In the genomic region with DNA sequence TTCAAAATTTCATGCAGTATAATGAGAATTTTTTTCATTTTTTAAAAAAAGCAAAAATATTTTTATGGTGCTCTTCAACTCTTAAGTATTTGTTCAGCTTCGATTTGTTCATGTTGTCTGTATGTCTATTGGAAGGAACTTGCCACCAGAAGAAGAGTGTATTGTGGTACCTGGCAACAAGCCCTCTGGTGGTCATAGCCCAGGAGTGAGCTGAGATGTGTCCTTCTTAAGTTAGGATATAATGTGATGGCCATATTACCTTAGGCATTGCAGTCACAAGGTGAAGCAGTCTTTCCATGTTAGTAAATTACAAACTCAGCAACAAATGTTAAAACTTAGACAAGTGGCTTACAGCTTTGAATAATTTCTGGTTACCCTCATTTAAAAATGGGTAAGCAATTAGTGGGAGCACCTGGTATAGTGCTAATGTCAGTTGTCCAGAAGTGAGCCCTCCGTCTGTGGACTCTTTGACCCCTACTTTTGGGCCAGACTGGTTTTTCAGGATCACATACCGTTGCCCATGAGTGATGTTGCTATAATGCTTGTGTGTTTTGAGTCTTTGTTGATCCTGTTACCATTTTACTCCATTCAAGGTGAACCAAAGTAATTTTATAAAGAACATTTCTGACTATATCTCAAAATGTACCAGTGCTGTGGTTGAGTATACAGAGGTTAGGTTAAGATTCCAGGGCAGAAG, we compare ENCODE assay signal across 8 cellular contexts. TPM values are rescaled to one million over a fixed set of nuclear protein-coding genes. Genes with fewer than 3 reads are reported as not detected.
A peak's percentile ranks its signal among the peaks of the same experiment; 100 is the strongest.
DNase-seq lines count a peak whose midpoint lies in the region; ATAC-seq and TF ChIP-seq lines count a peak whose summit lies in the region.

No MANE protein-coding gene starts in this region.

- H4K20me1 ChIP-seq in Karpas-422 (ENCODE audit: insufficient read depth, low read depth, low read length) = no peaks in the 10 kb centered on the region

- H3K4me3 ChIP-seq in Karpas-422 (ENCODE audit: low read length) (no peak overlapping the region), fibroblast of the aortic adventitia (ENCODE audit: low read depth, low read length) (no peak overlapping the region)

- no peaks in the 10 kb centered on the region for H3K9me3 ChIP-seq in Karpas-422 (ENCODE audit: low read length)

- intact Hi-C loops in sciatic nerve (cut with DNase I) = no loop called here
- intact Hi-C loops in cardiac septum (cut with DNase I) = no loop called here

- DNase-seq in EH (ENCODE audit: low read depth) (peak; percentile 37), Karpas-422 (peak; percentile 49), fibroblast of the aortic adventitia (ENCODE audit: low read depth) (no peak), sciatic nerve (ENCODE audit: low spot score) (no peak), cardiac septum (ENCODE audit: low spot score) (no peak), caudate nucleus (lab: John Stamatoyannopoulos, UW) (no peak), GOT3 (lab: John Stamatoyannopoulos, UW) (no peak)

- peak; percentile 7 for TF ChIP-seq CTCF in fibroblast of the aortic adventitia (IDR thresholded peaks at IDR 0.05; ENCODE audit: insufficient read depth, low read length)

- no peak overlapping the region for H2AFZ ChIP-seq in Karpas-422 (ENCODE audit: low read length)

- no peak overlapping the region for H3K9ac ChIP-seq in Karpas-422 (ENCODE audit: low read length)

- H3K4me2 ChIP-seq in Karpas-422 (ENCODE audit: low read depth, low read length, poor library complexity, severe bottlenecking) = no peak overlapping the region

- H3K79me2 ChIP-seq in Karpas-422 (ENCODE audit: low read length) = no peaks in the 10 kb centered on the region

- H3K36me3 ChIP-seq in Karpas-422 (ENCODE audit: insufficient read depth, low read length) = no peaks in the 10 kb centered on the region

- ATAC-seq in GM19351 (IDR thresholded peaks at IDR 0.05; ENCODE audit: unreplicated experiment) (peak; percentile 94), sciatic nerve (no peak)

- H3K27ac ChIP-seq in Karpas-422 (ENCODE audit: low read length) (no peak overlapping the region), caudate nucleus (ENCODE audit: low read depth, low read length) (no peak overlapping the region)

- H3K4me1 ChIP-seq in Karpas-422 (ENCODE audit: low read length) = no peaks in the 10 kb centered on the region

- H3K9me2 ChIP-seq in Karpas-422 (replicated peaks; ENCODE audit: insufficient read depth, low read length) = no peaks in the 10 kb centered on the region

- H3K27me3 ChIP-seq in Karpas-422 (ENCODE audit: low read length) = no peaks in the 10 kb centered on the region

RNA-seq across cellular contexts. Expression of gene MYO1B, which starts 57.4 kb away (rescaled TPM):
- not detected in 2 replicates for total RNA-seq in Karpas-422 (2014; rRNA removed; shearing (Covaris generic); ENCODE audit: low replicate concordance)
- total RNA-seq in fibroblast of the aortic adventitia (ENCODE audit: low replicate concordance) = 75.3 and 103 TPM in 2 replicates
- 74.9 TPM for total RNA-seq in sciatic nerve
- 20.8 TPM for total RNA-seq in cardiac septum

Comparison
In these comparisons a context has a peak if more than half of its experiments do, and no peak if none do; other contexts are left out.
1. DNase-seq: peak in EH (single experiment) and Karpas-422 (single experiment); none in fibroblast of the aortic adventitia (single experiment), sciatic nerve (single experiment), cardiac septum (single experiment), caudate nucleus (0 of 61) and GOT3 (single experiment).
2. RNA of gene MYO1B, which starts 57.4 kb away (total RNA-seq): 75.3 to 103 TPM in fibroblast of the aortic adventitia, 74.9 TPM in sciatic nerve (single experiment) and 20.8 TPM in cardiac septum (single experiment); not detected in Karpas-422; every median in the first group is over 10 times any median in the second.